12 cellular contexts compared by ENCODE assay signal in genomic region chr14:59585891-59586554, GRCh38. TPM values are rescaled to one million over a fixed set of nuclear protein-coding genes. Genes with fewer than 3 reads are reported as not detected.
DNase-seq lines count a peak whose midpoint lies in the region; ATAC-seq and TF ChIP-seq lines count a peak whose summit lies in the region.
"Had no signal": no experiment of that assay in that cellular context is flagged by ENCODE, and none has a peak within 500 bp of the region (broad histone marks: within the 10 kb centered on the region; RNA-seq: fewer than 3 reads in every experiment).

No MANE protein-coding gene starts in this region.

- H3K4me1 Mint-ChIP-seq in brain = peaks cover 31% of the 10 kb centered on the region

- peaks cover 11% of the 10 kb centered on the region for H3K36me3 Mint-ChIP-seq in brain

- no peak for TF ChIP-seq POLR2A in NB4 (IDR thresholded peaks at IDR 0.05; ENCODE audit: extremely low read depth, insufficient read length)

- H3K9me3 Mint-ChIP-seq in brain = no peaks in the 10 kb centered on the region

- H3K27ac Mint-ChIP-seq in brain = peak overlapping the region in 3 of 5 experiments; percentile 16 to 70 (median 64)

- no peaks in the 10 kb centered on the region for H3K27me3 Mint-ChIP-seq in brain

- ATAC-seq in omental fat pad (ENCODE audit: low FRiP score) (no peak), GM19035 (IDR thresholded peaks at IDR 0.05; ENCODE audit: unreplicated experiment) (no peak)
- ATAC-seq: K562 had no signal

- TF ChIP-seq CTCF in NB4 (IDR thresholded peaks at IDR 0.05; ENCODE audit: low read depth, low read length) (no peak), brain (conservative IDR thresholded peaks at IDR 0.05) (no peak), omental fat pad (IDR thresholded peaks at IDR 0.05) (no peak)

- DNase-seq in DMS153 (lab: John Stamatoyannopoulos, UW) = peak; percentile 3
- no peak for DNase-seq in DMS153 treated with DMSO at 0.1 percent for 48 hours (lab: John Stamatoyannopoulos, UW; ENCODE audit: unreplicated experiment)
- DNase-seq in NB4 (ENCODE audit: low read depth) = peak; percentile 75
- DNase-seq in skeletal muscle cell (ENCODE audit: low read depth) = peak; percentile 45
- no peak for DNase-seq in omental fat pad (ENCODE audit: low spot score)
- no peak for DNase-seq in Ammon's horn (ENCODE audit: low spot score)
- DNase-seq: glutamatergic neuron; mesendoderm; stimulated activated CD4-positive, alpha-beta T cell treated with anti-CD3 and anti-CD28 coated beads, Interleukin-15, amount 100 ng/mL, for 24 hours had no signal

- H3K4me3 ChIP-seq in NB4 (ENCODE audit: low read depth, low read length) (no peak overlapping the region), skeletal muscle cell (ENCODE audit: low read depth, low read length) (no peak overlapping the region)
- H3K4me3 ChIP-seq: K562 had no signal

- H3K4me3 Mint-ChIP-seq in brain = peak overlapping the region in 2 of 5 experiments; percentile 16 to 46

RNA-seq across cellular contexts. Expression of gene CCDC175, which starts 9.4 kb away (rescaled TPM):
- polyA plus RNA-seq in brain (ENCODE audit: insufficient read depth, low read depth, low replicate concordance) = not detected
- total RNA-seq in omental fat pad = not detected
- total RNA-seq: K562 had no signal
- polyA plus RNA-seq: K562 had no signal

Comparison
In these comparisons a context has a peak if more than half of its experiments do, and no peak if none do; other contexts are left out.
1. DNase-seq: peak in DMS153 (single experiment), NB4 (single experiment) and skeletal muscle cell (single experiment); none in DMS153 treated with DMSO at 0.1 percent for 48 hours (single experiment), omental fat pad (single experiment) and Ammon's horn (single experiment).